ENCODE assay signal across 32 cellular contexts in genomic region chr3:146416366-146416765, GRCh38. TPM values are rescaled to one million over a fixed set of nuclear protein-coding genes. Genes with fewer than 3 reads are reported as not detected.
"Had no signal": no experiment of that assay in that cellular context is flagged by ENCODE, and none has a peak within 500 bp of the region (broad histone marks: within the 10 kb centered on the region; RNA-seq: fewer than 3 reads in every experiment).

No MANE protein-coding gene starts in this region.

- DNase-seq: activated B cell treated with CpG ODN at 0.5 μM for 24 hours; activated CD4-positive, alpha-beta T cell treated with anti-CD3 and anti-CD28 coated beads for 48 hours; activated CD4-positive, alpha-beta T cell treated with anti-CD3 and anti-CD28 coated beads, Interleukin-2, amount 50 U/mL, for 1 hour; activated CD4-positive, alpha-beta T cell treated with anti-CD3 and anti-CD28 coated beads, Interleukin-2, amount 50 U/mL, for 48 hours; activated CD8-positive, alpha-beta memory T cell treated with anti-CD3 and anti-CD28 coated beads for 24 hours; activated CD8-positive, alpha-beta T cell treated with anti-CD3 and anti-CD28 coated beads for 36 hours; activated effector memory CD4-positive, alpha-beta T cell treated with Interleukin-2 at 50 U/mL for 16 hours; activated gamma-delta T cell treated with Interleukin-2 at 50 U/mL for 16 hours; activated naive CD4-positive, alpha-beta T cell treated with anti-CD3 and anti-CD28 coated beads, Interleukin-2, amount 50 U/mL, for 16 hours; activated naive CD4-positive, alpha-beta T cell treated with Interleukin-2 at 50 U/mL for 16 hours; activated T-cell treated with anti-CD3 and anti-CD28 coated beads, Interleukin-2, amount 50 U/mL, for 4 hours; amniotic stem cell; anterior cingulate cortex; brain microvascular endothelial cell; dorsolateral prefrontal cortex; effector memory CD4-positive, alpha-beta T cell; endodermal cell; erythroblast; foreskin melanocyte; heart right ventricle; T1000; WERI-Rb-1 had no signal

- ATAC-seq: activated CD4-positive, CD25-positive, alpha-beta regulatory T cell treated with anti-CD3 and anti-CD28 coated beads, Interleukin-2, amount 50 U/mL, for 24 hours; activated CD8-positive, alpha-beta T cell treated with anti-CD3 and anti-CD28 coated beads for 36 hours; activated T-cell treated with anti-CD3 and anti-CD28 coated beads, Interleukin-2, amount 50 U/mL, for 4 hours; activated T-helper 17 cell treated with anti-CD3 and anti-CD28 coated beads, Interleukin-2, amount 50 U/mL, for 72 hours; gastroesophageal sphincter; heart right ventricle had no signal

- H3K27me3 ChIP-seq: brain microvascular endothelial cell, dorsolateral prefrontal cortex, esophagus muscularis mucosa, gastroesophageal sphincter, heart right ventricle, hepatocyte had no signal

- H3K27ac ChIP-seq: brain microvascular endothelial cell, coronary artery, dorsolateral prefrontal cortex, esophagus muscularis mucosa, gastroesophageal sphincter, heart right ventricle, hepatocyte, WERI-Rb-1 had no signal

- H3K36me3 ChIP-seq: brain microvascular endothelial cell, esophagus muscularis mucosa, gastroesophageal sphincter, heart right ventricle, WERI-Rb-1 had no signal

- H3K4me1 ChIP-seq: esophagus muscularis mucosa, gastroesophageal sphincter, heart right ventricle had no signal

- H2AFZ ChIP-seq: hepatocyte had no signal

- H3K79me2 ChIP-seq: hepatocyte had no signal

- H3K4me3 ChIP-seq: coronary artery, dorsolateral prefrontal cortex, esophagus muscularis mucosa, gastroesophageal sphincter, heart right ventricle, hepatocyte had no signal

- H3K4me2 ChIP-seq: hepatocyte had no signal

- FAIRE-seq: astrocyte, bronchial epithelial cell had no signal

RNA-seq across cellular contexts. Expression of gene PLSCR2, which starts 53.0 kb away (rescaled TPM):
- total RNA-seq: activated B cell treated with CpG ODN at 0.5 μM for 24 hours; activated CD8-positive, alpha-beta T cell treated with anti-CD3 and anti-CD28 coated beads for 36 hours; activated T-helper 17 cell treated with anti-CD3 and anti-CD28 coated beads, Interleukin-2, amount 50 U/mL, for 72 hours; astrocyte; bronchial epithelial cell; cerebellum; glomerular endothelial cell; heart right ventricle; hepatocyte had no signal
